21 cellular contexts compared by ENCODE assay signal in genomic region chr5:177183766-177184165, GRCh38. TPM values are rescaled to one million over a fixed set of nuclear protein-coding genes. Genes with fewer than 3 reads are reported as not detected.
DNase-seq lines count a peak whose midpoint lies in the region; ATAC-seq, FAIRE-seq and TF ChIP-seq lines count a peak whose summit lies in the region.
"Had no signal": no experiment of that assay in that cellular context is flagged by ENCODE, and none has a peak within 500 bp of the region (broad histone marks: within the 10 kb centered on the region; RNA-seq: fewer than 3 reads in every experiment).

No MANE protein-coding gene starts in this region.

- H3K9me3 ChIP-seq in endothelial cell of umbilical vein (replicated peaks; ENCODE audit: control insufficient read depth, insufficient read depth, low read length): no peaks in the 10 kb centered on the region
- H3K9me3 ChIP-seq: HAP-1, SJCRH30 had no signal

- no peak overlapping the region for H3K9ac ChIP-seq in endothelial cell of umbilical vein (replicated peaks; ENCODE audit: extremely low read depth, insufficient read depth, low read length)

- no peak overlapping the region for H3K4me2 ChIP-seq in endothelial cell of umbilical vein (ENCODE audit: insufficient read depth, low read length)

- dilution Hi-C loops in endothelial cell of umbilical vein (cut with MboI; ENCODE audit: extremely low pct_ligation_motif_present, low sequenced_read_pairs): no loop called here

- H3K36me3 Mint-ChIP-seq in activated naive CD4-positive, alpha-beta T cell treated with anti-CD3 and anti-CD28 coated beads, Interleukin-2, amount 50 U/mL, for 24 hours: peaks cover 3% of the 10 kb centered on the region
- H3K36me3 Mint-ChIP-seq in activated naive CD4-positive, alpha-beta T cell treated with anti-CD3 and anti-CD28 coated beads, Interleukin-2, amount 10 ng/mL, durations not matched to agents 7 days and 5 days: peaks cover 21% of the 10 kb centered on the region
- no peaks in the 10 kb centered on the region for H3K36me3 Mint-ChIP-seq in T-cell

- peak overlapping the region; percentile 52 for H3K27ac Mint-ChIP-seq in activated naive CD4-positive, alpha-beta T cell treated with anti-CD3 and anti-CD28 coated beads, Interleukin-2, amount 50 U/mL, for 24 hours
- no peak overlapping the region for H3K27ac Mint-ChIP-seq in activated naive CD4-positive, alpha-beta T cell treated with anti-CD3 and anti-CD28 coated beads, Interleukin-2, amount 10 ng/mL, durations not matched to agents 7 days and 5 days
- H3K27ac Mint-ChIP-seq in T-cell: peak overlapping the region; percentile 11 to 16

- no peaks in the 10 kb centered on the region for H4K20me1 ChIP-seq in endothelial cell of umbilical vein (replicated peaks; ENCODE audit: control insufficient read depth, extremely low read depth, insufficient read depth, low read length)

- H3K36me3 ChIP-seq in endothelial cell of umbilical vein (ENCODE audit: control insufficient read depth in 2 of 2, extremely low read depth in 1 of 2, insufficient read depth in 2 of 2, low read length in 2 of 2): peaks cover 0 to 5% of the 10 kb centered on the region in 2 experiments
- H3K36me3 ChIP-seq: SJCRH30 had no signal

- ATAC-seq in T-cell (replicated peaks in 1 of 4) (no peak), GM21529 (IDR thresholded peaks at IDR 0.05; ENCODE audit: unreplicated experiment) (no peak), HG02798 (IDR thresholded peaks at IDR 0.05; ENCODE audit: poor library complexity, unreplicated experiment) (no peak)

- no peaks in the 10 kb centered on the region for H3K9me1 ChIP-seq in endothelial cell of umbilical vein (replicated peaks; ENCODE audit: control insufficient read depth, extremely low read depth, insufficient read depth, low read length)

- H3K4me3 Mint-ChIP-seq in activated naive CD4-positive, alpha-beta T cell treated with anti-CD3 and anti-CD28 coated beads, Interleukin-2, amount 50 U/mL, for 24 hours: no peak overlapping the region
- no peak overlapping the region for H3K4me3 Mint-ChIP-seq in activated naive CD4-positive, alpha-beta T cell treated with anti-CD3 and anti-CD28 coated beads, Interleukin-2, amount 10 ng/mL, durations not matched to agents 7 days and 5 days
- no peak overlapping the region for H3K4me3 Mint-ChIP-seq in T-cell

- intact Hi-C loops in endothelial cell of umbilical vein (cut with micrococcal nuclease): no loop called here

- no peak for DNase-seq in activated naive CD4-positive, alpha-beta T cell treated with anti-CD3 and anti-CD28 coated beads, Interleukin-2, amount 10 ng/mL, durations not matched to agents 7 days and 5 days
- DNase-seq in T-cell: no peak
- DNase-seq in endothelial cell of umbilical vein (ENCODE audit: low read depth, low spot score): peak; percentile 8
- DNase-seq in NCI-H446 (lab: John Stamatoyannopoulos, UW): no peak
- no peak for DNase-seq in RCC 7860 (ENCODE audit: low spot score)
- DNase-seq: DMS 273 treated with DMSO at 0.1 percent for 48 hours, DND-41, IMR-90, NCI-H1417, NCI-H187, NCI-H2107, NCI-H2227 treated with DMSO at 0.1 percent for 48 hours, NCI-H524 treated with DMSO at 0.1 percent for 48 hours, RPMI8226, SJCRH30 had no signal

- no peak overlapping the region for H3K27ac ChIP-seq in endothelial cell of umbilical vein (ENCODE audit: insufficient read depth, low read depth, low read length)
- H3K27ac ChIP-seq: HL-60, SJCRH30 had no signal

- TF ChIP-seq CTCF in endothelial cell of umbilical vein (IDR thresholded peaks at IDR 0.05; ENCODE audit: extremely low read depth in 1 of 2, insufficient read depth in 1 of 2, low read depth in 1 of 2, low read length in 2 of 2): no peak

- FAIRE-seq in endothelial cell of umbilical vein (lab: Jason Lieb, UNC) (no peak), RCC 7860 (lab: Jason Lieb, UNC) (no peak)
- FAIRE-seq: A204.1 had no signal

- CTCF ChIA-PET in activated naive CD4-positive, alpha-beta T cell treated with anti-CD3 and anti-CD28 coated beads, Interleukin-2, amount 10 ng/mL, durations not matched to agents 7 days and 5 days (lab: Charles Lee): interaction anchor here (0.6 kb wide), 1 partner anchor 21 kb away, joined by 3 read pairs; no protein-coding TSS in a partner anchor
- CTCF ChIA-PET in T-cell (lab: Charles Lee): interaction anchor here in 1 of 2 donors (0.7 kb wide), 1 partner anchor 199 kb away, joined by 4 read pairs; no protein-coding TSS in a partner anchor
- CTCF ChIA-PET in endothelial cell of umbilical vein (lab: Charles Lee): interaction anchor here (1.3 kb wide), 1 partner anchor 10 kb away, joined by 6 read pairs; no protein-coding TSS in a partner anchor

- no TSS peak for BruUV-seq in endothelial cell of umbilical vein (replicated peaks; lab: Mats Ljungman, UMichigan)

- H3K79me2 ChIP-seq in endothelial cell of umbilical vein (ENCODE audit: control insufficient read depth, insufficient read depth, low read length): peaks cover 70% of the 10 kb centered on the region

- peaks cover 51% of the 10 kb centered on the region for H3K4me1 Mint-ChIP-seq in activated naive CD4-positive, alpha-beta T cell treated with anti-CD3 and anti-CD28 coated beads, Interleukin-2, amount 50 U/mL, for 24 hours
- H3K4me1 Mint-ChIP-seq in activated naive CD4-positive, alpha-beta T cell treated with anti-CD3 and anti-CD28 coated beads, Interleukin-2, amount 10 ng/mL, durations not matched to agents 7 days and 5 days: peaks cover 3% of the 10 kb centered on the region
- peaks cover 32 to 48% (median 48%) of the 10 kb centered on the region in 3 donors for H3K4me1 Mint-ChIP-seq in T-cell

- no peak overlapping the region for H2AFZ ChIP-seq in endothelial cell of umbilical vein (ENCODE audit: low read depth, low read length)

- no peaks in the 10 kb centered on the region for H3K4me1 ChIP-seq in endothelial cell of umbilical vein (ENCODE audit: control insufficient read depth, extremely low read depth, insufficient read depth, low read length)

- H3K4me3 ChIP-seq in endothelial cell of umbilical vein (replicated peaks in 1 of 3; ENCODE audit: insufficient read depth in 1 of 3, low read depth in 1 of 3, low read length in 3 of 3): no peak overlapping the region
- H3K4me3 ChIP-seq: HAP-1, SJCRH30 had no signal

- no peaks in the 10 kb centered on the region for H3K27me3 ChIP-seq in endothelial cell of umbilical vein (ENCODE audit: control insufficient read depth in 2 of 2, insufficient read depth in 2 of 2, low read length in 2 of 2)
- H3K27me3 ChIP-seq: SJCRH30 had no signal

- H3K27me3 Mint-ChIP-seq in activated naive CD4-positive, alpha-beta T cell treated with anti-CD3 and anti-CD28 coated beads, Interleukin-2, amount 50 U/mL, for 24 hours: no peaks in the 10 kb centered on the region
- H3K27me3 Mint-ChIP-seq in activated naive CD4-positive, alpha-beta T cell treated with anti-CD3 and anti-CD28 coated beads, Interleukin-2, amount 10 ng/mL, durations not matched to agents 7 days and 5 days: no peaks in the 10 kb centered on the region
- no peaks in the 10 kb centered on the region for H3K27me3 Mint-ChIP-seq in T-cell

- no peaks in the 10 kb centered on the region for H3K9me3 Mint-ChIP-seq in activated naive CD4-positive, alpha-beta T cell treated with anti-CD3 and anti-CD28 coated beads, Interleukin-2, amount 50 U/mL, for 24 hours
- H3K9me3 Mint-ChIP-seq in activated naive CD4-positive, alpha-beta T cell treated with anti-CD3 and anti-CD28 coated beads, Interleukin-2, amount 10 ng/mL, durations not matched to agents 7 days and 5 days: no peaks in the 10 kb centered on the region
- H3K9me3 Mint-ChIP-seq in T-cell: no peaks in the 10 kb centered on the region

- POLR2A ChIA-PET in T-cell (lab: Charles Lee) (no interaction called here), endothelial cell of umbilical vein (lab: Charles Lee) (no interaction called here)

- TF ChIP-seq POLR2A in endothelial cell of umbilical vein (IDR thresholded peaks at IDR 0.05; ENCODE audit: low read depth, low read length): no peak

TF ChIP-seq in endothelial cell of umbilical vein, 7 proteins besides CTCF, POLR2A, EP300 and RAD21:
- TF ChIP-seq EZH2 (IDR thresholded peaks at IDR 0.05; ENCODE audit: borderline replicate concordance, low read depth, low read length, severe bottlenecking) (no peak), MYC (IDR thresholded peaks at IDR 0.05; ENCODE audit: low read depth, low read length) (no peak), JUN (IDR thresholded peaks at IDR 0.05; ENCODE audit: borderline replicate concordance, insufficient read depth, insufficient read length, low read depth) (no peak), FOS (IDR thresholded peaks at IDR 0.05; ENCODE audit: borderline replicate concordance, insufficient read depth, low read length) (no peak), GATA2 (IDR thresholded peaks at IDR 0.05; ENCODE audit: insufficient read depth, insufficient read length, low read depth, low read length) (no peak), POLR2AphosphoS5 (IDR thresholded peaks at IDR 0.05; ENCODE audit: insufficient read depth, low read depth, low read length) (no peak), MAX (IDR thresholded peaks at IDR 0.05; ENCODE audit: insufficient read depth, insufficient read length) (no peak)

RNA-seq across cellular contexts. Expression of gene NSD1, which starts 50.2 kb away (rescaled TPM):
- total RNA-seq in T-cell (100 to 1,000 TPM in 3 of 5 donors, 10 to 100 TPM in 2; 89.5 to 113 (median 103) TPM), endothelial cell of umbilical vein (76.1 and 90.4 TPM in 2 replicates)
- 12.4 and 14.4 TPM in 2 replicates for polyA plus RNA-seq in endothelial cell of umbilical vein
- 16.4 and 16.5 TPM in 2 replicates for polyA plus RNA-seq in endothelial cell of umbilical vein (2011; cell fraction: cytosol; rRNA removed)
- polyA plus RNA-seq in endothelial cell of umbilical vein (2011; cell fraction: nucleus; rRNA removed): 41.0 and 44.1 TPM in 2 replicates
- 23.8 and 31.7 TPM in 2 replicates for polyA plus RNA-seq in endothelial cell of umbilical vein (2012)
- 82.9 and 87.3 TPM in 2 replicates for polyA minus RNA-seq in endothelial cell of umbilical vein
- 31.2 TPM for polyA minus RNA-seq in endothelial cell of umbilical vein (2011; cell fraction: cytosol; rRNA and poly(A)+ RNA removed)
- polyA minus RNA-seq in endothelial cell of umbilical vein (2011; cell fraction: nucleus; rRNA and poly(A)+ RNA removed): 116 and 130 TPM in 2 replicates
